In the genomic region with DNA sequence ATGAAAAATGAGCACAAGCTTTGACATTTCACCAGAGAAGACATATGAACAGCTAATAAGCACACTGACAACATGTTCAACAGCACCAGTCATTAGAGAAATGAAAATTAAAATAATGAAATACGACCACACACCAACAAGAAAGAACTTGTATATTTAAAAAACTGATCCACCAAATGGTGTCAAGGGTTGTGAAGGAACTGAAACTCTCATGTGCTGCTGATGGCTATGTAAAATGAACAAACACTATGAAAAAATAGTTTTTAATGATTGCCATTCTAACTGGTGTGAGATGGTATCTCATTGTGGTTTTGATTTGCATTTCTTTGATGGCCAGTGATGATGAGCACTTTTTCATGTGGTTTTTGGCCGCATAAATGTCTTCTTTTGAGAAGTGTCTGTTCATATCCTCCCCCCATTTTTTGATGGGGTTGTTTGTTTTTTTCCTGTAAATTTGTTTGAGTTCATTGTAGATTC, we compare ENCODE assay signal across 19 cellular contexts.
DNase-seq lines count a peak whose midpoint lies in the region; ATAC-seq and TF ChIP-seq lines count a peak whose summit lies in the region.
"Had no signal": no experiment of that assay in that cellular context is flagged by ENCODE, and none has a peak within 500 bp of the region (broad histone marks: within the 10 kb centered on the region; RNA-seq: fewer than 3 reads in every experiment).

No MANE protein-coding gene starts in this region.

- peaks cover under 1 to 4% of the 10 kb centered on the region in 2 donors for H3K9me3 Mint-ChIP-seq in natural killer cell
- peaks cover 10 to 26% (median 13%) of the 10 kb centered on the region in 7 donors for H3K9me3 Mint-ChIP-seq in CD14-positive monocyte

- H3K4me3 ChIP-seq in Jurkat, Clone E6-1 (ENCODE audit: low read length), result no peak overlapping the region
- H3K4me3 ChIP-seq: K562 had no signal

- intact Hi-C loops in natural killer cell (cut with micrococcal nuclease), result no loop called here
- intact Hi-C loops in CD14-positive monocyte (cut with micrococcal nuclease), result no loop called here

- H3K36me3 Mint-ChIP-seq in natural killer cell (peaks cover 7% of the 10 kb centered on the region), CD14-positive monocyte (peaks cover 22 to 25% of the 10 kb centered on the region in 2 donors)

- no peaks in the 10 kb centered on the region for H3K27me3 Mint-ChIP-seq in natural killer cell (ENCODE audit: low read depth in 2 of 2)
- H3K27me3 Mint-ChIP-seq in CD14-positive monocyte (ENCODE audit: low read depth in 3 of 3), result no peaks in the 10 kb centered on the region
- H3K27me3 Mint-ChIP-seq: activated T-cell treated with anti-CD3 and anti-CD28 coated beads, Interleukin-2, amount 50 U/mL, for 24 hours had no signal

- ATAC-seq in GM18520 (IDR thresholded peaks at IDR 0.05; ENCODE audit: unreplicated experiment) (peak; percentile 88), GM21619 (IDR thresholded peaks at IDR 0.05; ENCODE audit: unreplicated experiment) (peak; percentile 79), natural killer cell (no peak), GM18502 (IDR thresholded peaks at IDR 0.05; ENCODE audit: poor library complexity, unreplicated experiment) (no peak)
- ATAC-seq: K562 had no signal

- TF ChIP-seq CTCF in natural killer cell (IDR thresholded peaks at IDR 0.05) (no peak), CD14-positive monocyte (IDR thresholded peaks at IDR 0.05) (no peak)

- H3K4me3 Mint-ChIP-seq in natural killer cell, result peak overlapping the region; percentile 49
- no peak overlapping the region for H3K4me3 Mint-ChIP-seq in CD14-positive monocyte
- H3K4me3 Mint-ChIP-seq: activated T-cell treated with anti-CD3 and anti-CD28 coated beads, Interleukin-2, amount 50 U/mL, for 24 hours had no signal

- DNase-seq in Jurkat, Clone E6-1 (ENCODE audit: low read depth, low spot score), result peak; percentile 19
- DNase-seq in natural killer cell (no peak), KG1 (lab: John Stamatoyannopoulos, UW) (no peak), CD14-positive monocyte (ENCODE audit: low spot score) (no peak), glomerular visceral epithelial cell (ENCODE audit: extremely low spot score) (no peak)
- DNase-seq: activated CD4-positive, alpha-beta T cell treated with anti-CD3 and anti-CD28 coated beads, Interleukin-2, amount 50 U/mL, for 1 hour; activated T-cell treated with anti-CD3 and anti-CD28 coated beads, Interleukin-2, amount 50 U/mL, for 24 hours; AML-193; effector CD8-positive, alpha-beta T cell; NCI-H146; NCI-H226; nucleus accumbens; SIG-M5; stimulated activated CD4-positive, alpha-beta T cell treated with anti-CD3 and anti-CD28 coated beads, Interleukin-2, amount 100 ng/mL, for 48 hours; stimulated activated CD8-positive, alpha-beta memory T cell treated with anti-CD3 and anti-CD28 coated beads, Interleukin-4, amount 100 ng/mL, for 48 hours had no signal

- no peak overlapping the region for H3K27ac Mint-ChIP-seq in natural killer cell
- no peak overlapping the region for H3K27ac Mint-ChIP-seq in CD14-positive monocyte
- H3K27ac Mint-ChIP-seq: activated T-cell treated with anti-CD3 and anti-CD28 coated beads, Interleukin-2, amount 50 U/mL, for 24 hours had no signal

- H3K4me1 Mint-ChIP-seq in natural killer cell (peaks cover 39% of the 10 kb centered on the region in 2 donors), CD14-positive monocyte (peaks cover 11% of the 10 kb centered on the region)

Comparison
In these comparisons a context has a peak if more than half of its experiments do, and no peak if none do; other contexts are left out.
1. ATAC-seq: peak in GM18520 (single experiment) and GM21619 (single experiment); none in natural killer cell (0 of 3) and GM18502 (single experiment).